In genomic region chr3:184157206-184157605, GRCh38 we compare ENCODE assay signal across 9 cellular contexts. TPM values are rescaled to one million over a fixed set of nuclear protein-coding genes. Genes with fewer than 3 reads are reported as not detected.
DNase-seq lines count a peak whose midpoint lies in the region; ATAC-seq, FAIRE-seq and TF ChIP-seq lines count a peak whose summit lies in the region.
"Had no signal": no experiment of that assay in that cellular context is flagged by ENCODE, and none has a peak within 500 bp of the region (broad histone marks: within the 10 kb centered on the region; RNA-seq: fewer than 3 reads in every experiment).

No MANE protein-coding gene starts in this region.

- H3K4me2 ChIP-seq in A549 = peak overlapping the region; percentile 97

- H3K27me3 ChIP-seq in HUES6 (ENCODE audit: control insufficient read depth, insufficient read depth, low read length) (no peaks in the 10 kb centered on the region), muscle layer of colon (ENCODE audit: control insufficient read depth in 1 of 2, insufficient read depth in 2 of 2, low read length in 2 of 2) (no peaks in the 10 kb centered on the region)

- no peak for TF ChIP-seq EP300 in A549 (IDR thresholded peaks at IDR 0.05)

- POLR2A ChIA-PET in A549 (lab: Yijun Ruan, JAX) = no interaction called here

- H3K9ac ChIP-seq in HUES6 (ENCODE audit: low read length) (peak overlapping the region; percentile 95), muscle layer of colon (ENCODE audit: low read length) (peak overlapping the region; percentile 83)

- no peak for FAIRE-seq in A549 (lab: Jason Lieb, UNC)

- TF ChIP-seq RAD21 in A549 (conservative IDR thresholded peaks at IDR 0.05 in 1 of 2, IDR thresholded peaks at IDR 0.05 in 1 of 2) = no peak

- H3K4me3 ChIP-seq in A549 (peak overlapping the region; percentile 86), HUES6 (ENCODE audit: low read depth, low read length) (peak overlapping the region; percentile 100), muscle layer of colon (ENCODE audit: low read depth in 1 of 2, low read length in 2 of 2) (peak overlapping the region; percentile 98 to 99)

- no peaks in the 10 kb centered on the region for H3K9me3 ChIP-seq in A549
- no peaks in the 10 kb centered on the region for H3K9me3 ChIP-seq in HUES6 (ENCODE audit: control insufficient read depth, insufficient read depth, low read depth, low read length)
- H3K9me3 ChIP-seq in muscle layer of colon (ENCODE audit: low read length) = no peaks in the 10 kb centered on the region

- H3K36me3 ChIP-seq in HUES6 (ENCODE audit: control insufficient read depth, insufficient read depth, low read length) = peaks cover 5% of the 10 kb centered on the region; the same call in 1 of the 2 replicates
- H3K36me3 ChIP-seq in muscle layer of colon (ENCODE audit: insufficient read depth, low read length) = no peaks in the 10 kb centered on the region

- TF ChIP-seq POLR2A in A549 (IDR thresholded peaks at IDR 0.05; ENCODE audit: low read length) = no peak

- H3K4me1 ChIP-seq in A549 (peaks cover 8% of the 10 kb centered on the region; the same call in 2 of the 3 replicates), HUES6 (ENCODE audit: control insufficient read depth, insufficient read depth, low read length) (peaks cover 11% of the 10 kb centered on the region; the same call in 1 of the 2 replicates), muscle layer of colon (ENCODE audit: insufficient read depth, low read length) (peaks cover 59% of the 10 kb centered on the region)

- no peak for ATAC-seq in A549
- no peak for ATAC-seq in GM18909 (IDR thresholded peaks at IDR 0.05; ENCODE audit: poor library complexity, unreplicated experiment)
- no peak for ATAC-seq in HG02798 (IDR thresholded peaks at IDR 0.05; ENCODE audit: poor library complexity, unreplicated experiment)
- ATAC-seq in HG03039 (IDR thresholded peaks at IDR 0.05; ENCODE audit: unreplicated experiment) = no peak

- TF ChIP-seq CTCF in A549 (IDR thresholded peaks at IDR 0.05) = no peak

- H3K27ac ChIP-seq in A549 (peak overlapping the region; percentile 93 to 99; a peak in 5 of 6 replicates), HUES6 (ENCODE audit: low read depth, low read length) (0 out of 2 replicates have a peak overlapping the region, but pooled peaks have one; percentile 29), caudate nucleus (ENCODE audit: low read depth, low read length) (peak overlapping the region; percentile 86), muscle layer of colon (ENCODE audit: low read depth, low read length) (peak overlapping the region; percentile 85)

- DNase-seq in A549 (ENCODE audit: low read depth in 1 of 2, low spot score in 1 of 2) (no peak), caudate nucleus (lab: John Stamatoyannopoulos, UW) (no peak), hippocampal formation (lab: John Stamatoyannopoulos, UW) (no peak)
- DNase-seq: NCI-H2029 had no signal

- CTCF ChIA-PET in A549 (lab: Yijun Ruan, JAX) = interaction anchor here (1.2 kb wide), 1 partner anchor 14 kb away, joined by 3 read pairs; no protein-coding TSS in a partner anchor

TF ChIP-seq in A549, 52 proteins besides CTCF, POLR2A, EP300 and RAD21:
- TF ChIP-seq CHD4 (IDR thresholded peaks at IDR 0.05; ENCODE audit: borderline replicate concordance) (no peak), TFCP2L1 (CRISPR knock-in tag; IDR thresholded peaks at IDR 0.05) (no peak), MAFK (IDR thresholded peaks at IDR 0.05; ENCODE audit: partially characterized antibody) (no peak), MAZ (IDR thresholded peaks at IDR 0.05; ENCODE audit: borderline replicate concordance, low read depth, low read length) (no peak), RFX5 (IDR thresholded peaks at IDR 0.05) (no peak), NR3C1 (IDR thresholded peaks at IDR 0.05) (no peak)
- TF ChIP-seq, protein P1, sequence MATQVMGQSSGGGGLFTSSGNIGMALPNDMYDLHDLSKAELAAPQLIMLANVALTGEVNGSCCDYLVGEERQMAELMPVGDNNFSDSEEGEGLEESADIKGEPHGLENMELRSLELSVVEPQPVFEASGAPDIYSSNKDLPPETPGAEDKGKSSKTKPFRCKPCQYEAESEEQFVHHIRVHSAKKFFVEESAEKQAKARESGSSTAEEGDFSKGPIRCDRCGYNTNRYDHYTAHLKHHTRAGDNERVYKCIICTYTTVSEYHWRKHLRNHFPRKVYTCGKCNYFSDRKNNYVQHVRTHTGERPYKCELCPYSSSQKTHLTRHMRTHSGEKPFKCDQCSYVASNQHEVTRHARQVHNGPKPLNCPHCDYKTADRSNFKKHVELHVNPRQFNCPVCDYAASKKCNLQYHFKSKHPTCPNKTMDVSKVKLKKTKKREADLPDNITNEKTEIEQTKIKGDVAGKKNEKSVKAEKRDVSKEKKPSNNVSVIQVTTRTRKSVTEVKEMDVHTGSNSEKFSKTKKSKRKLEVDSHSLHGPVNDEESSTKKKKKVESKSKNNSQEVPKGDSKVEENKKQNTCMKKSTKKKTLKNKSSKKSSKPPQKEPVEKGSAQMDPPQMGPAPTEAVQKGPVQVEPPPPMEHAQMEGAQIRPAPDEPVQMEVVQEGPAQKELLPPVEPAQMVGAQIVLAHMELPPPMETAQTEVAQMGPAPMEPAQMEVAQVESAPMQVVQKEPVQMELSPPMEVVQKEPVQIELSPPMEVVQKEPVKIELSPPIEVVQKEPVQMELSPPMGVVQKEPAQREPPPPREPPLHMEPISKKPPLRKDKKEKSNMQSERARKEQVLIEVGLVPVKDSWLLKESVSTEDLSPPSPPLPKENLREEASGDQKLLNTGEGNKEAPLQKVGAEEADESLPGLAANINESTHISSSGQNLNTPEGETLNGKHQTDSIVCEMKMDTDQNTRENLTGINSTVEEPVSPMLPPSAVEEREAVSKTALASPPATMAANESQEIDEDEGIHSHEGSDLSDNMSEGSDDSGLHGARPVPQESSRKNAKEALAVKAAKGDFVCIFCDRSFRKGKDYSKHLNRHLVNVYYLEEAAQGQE (IDR thresholded peaks at IDR 0.05) = no peak
- TF ChIP-seq, protein P2, sequence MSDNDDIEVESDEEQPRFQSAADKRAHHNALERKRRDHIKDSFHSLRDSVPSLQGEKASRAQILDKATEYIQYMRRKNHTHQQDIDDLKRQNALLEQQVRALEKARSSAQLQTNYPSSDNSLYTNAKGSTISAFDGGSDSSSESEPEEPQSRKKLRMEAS (IDR thresholded peaks at IDR 0.05) = no peak

RNA-seq across cellular contexts. Expression of gene DVL3, which starts 2.0 kb away (rescaled TPM):
- 14.1 and 17.7 TPM in 2 replicates for polyA plus RNA-seq in A549 (2011; rRNA removed)
- 17.9 and 23.2 TPM in 2 replicates for polyA plus RNA-seq in A549 (2012; cell fraction: cytosol; rRNA removed)
- 75.3 and 93.6 TPM in 2 replicates for polyA plus RNA-seq in A549 (2012; cell fraction: nucleus; rRNA removed)
- polyA plus RNA-seq in A549 (2017; fragmentation: RNase III; extraction: RNeasy Plus Mini Kit Qiagen cat#74134 plus additional on column Dnase treatment) = 23.6 to 24.4 TPM (median 23.9 TPM) in 3 replicates
- polyA minus RNA-seq in A549 (2011; rRNA and poly(A)+ RNA removed) = 22.2 and 29.2 TPM in 2 replicates

RNA-seq across cellular contexts. Expression of gene AP2M1, which starts 17.4 kb away (rescaled TPM):
- 274 and 316 TPM in 2 replicates for polyA plus RNA-seq in A549 (2011; rRNA removed)
- 385 and 421 TPM in 2 replicates for polyA plus RNA-seq in A549 (2012; cell fraction: cytosol; rRNA removed)
- 290 and 299 TPM in 2 replicates for polyA plus RNA-seq in A549 (2012; cell fraction: nucleus; rRNA removed)
- polyA plus RNA-seq in A549 (2017; fragmentation: RNase III; extraction: RNeasy Plus Mini Kit Qiagen cat#74134 plus additional on column Dnase treatment) = 285 to 298 TPM (median 288 TPM) in 3 replicates
- polyA minus RNA-seq in A549 (2011; rRNA and poly(A)+ RNA removed) = 217 and 258 TPM in 2 replicates

RNA-seq across cellular contexts. Expression of gene EIF2B5, which starts 22.0 kb away (rescaled TPM):
- polyA plus RNA-seq in A549 (2011; rRNA removed) (32.7 and 33.9 TPM in 2 replicates), A549 (2017; fragmentation: RNase III; extraction: RNeasy Plus Mini Kit Qiagen cat#74134 plus additional on column Dnase treatment) (29.8 to 32.5 TPM (median 32.1 TPM) in 3 replicates)
- 31.0 and 32.0 TPM in 2 replicates for polyA plus RNA-seq in A549 (2012; cell fraction: cytosol; rRNA removed)
- 53.8 and 60.2 TPM in 2 replicates for polyA plus RNA-seq in A549 (2012; cell fraction: nucleus; rRNA removed)
- polyA minus RNA-seq in A549 (2011; rRNA and poly(A)+ RNA removed) = 29.7 and 30.8 TPM in 2 replicates

RNA-seq across cellular contexts. Expression of gene ABCF3, which starts 28.8 kb away (rescaled TPM):
- polyA plus RNA-seq in A549 (2011; rRNA removed) (34.6 and 35.3 TPM in 2 replicates), A549 (2017; fragmentation: RNase III; extraction: RNeasy Plus Mini Kit Qiagen cat#74134 plus additional on column Dnase treatment) (46.6 to 50.2 TPM (median 47.7 TPM) in 3 replicates)
- 39.4 and 49.4 TPM in 2 replicates for polyA plus RNA-seq in A549 (2012; cell fraction: cytosol; rRNA removed)
- 126 and 128 TPM in 2 replicates for polyA plus RNA-seq in A549 (2012; cell fraction: nucleus; rRNA removed)
- 56.8 and 63.7 TPM in 2 replicates for polyA minus RNA-seq in A549 (2011; rRNA and poly(A)+ RNA removed)

Comparison
In these comparisons a context has a peak if more than half of its experiments do, and no peak if none do; other contexts are left out.
1. H3K27ac ChIP-seq: peak in every context shown above with its lines; median percentile 96 in A549; 86 in caudate nucleus; 85 in muscle layer of colon; 29 in HUES6.